Comparison of ENCODE assay signal across 34 cellular contexts in genomic region chr12:130519-130918, GRCh38.
DNase-seq lines count a peak whose midpoint lies in the region; ATAC-seq, FAIRE-seq and TF ChIP-seq lines count a peak whose summit lies in the region.
"Had no signal": no experiment of that assay in that cellular context is flagged by ENCODE, and none has a peak within 500 bp of the region (broad histone marks: within the 10 kb centered on the region; RNA-seq: fewer than 3 reads in every experiment).

No MANE protein-coding gene starts in this region.

- no peak overlapping the region for H3K27ac ChIP-seq in kidney (ENCODE audit: low read depth in 2 of 2, low read length in 2 of 2)
- H3K27ac ChIP-seq in mesenchymal stem cell (ENCODE audit: low read length, poor library complexity, severe bottlenecking), result no peak overlapping the region
- H3K27ac ChIP-seq in neuronal stem cell (replicated peaks; ENCODE audit: low read length), result peak overlapping the region; percentile 16
- no peak overlapping the region for H3K27ac ChIP-seq in osteoblast (ENCODE audit: low read depth, low read length)
- H3K27ac ChIP-seq: 22Rv1; BLaER1; BLaER1 treated with 17β-estradiol and CSF1 and Interleukin-3, amounts not matched to agents 10 nM and 100 nM; C4-2B had no signal

- H3K23ac ChIP-seq in mesenchymal stem cell (ENCODE audit: low read length in 2 of 2) (no peak overlapping the region), neuronal stem cell (ENCODE audit: low read depth, low read length, poor library complexity) (peak overlapping the region; percentile 75)

- DNase-seq in kidney (peak; percentile 68), mesenchymal stem cell (no peak), neuronal stem cell (ENCODE audit: low spot score) (no peak), osteoblast (ENCODE audit: insufficient read length, low spot score, missing footprints) (peak; percentile 54), AML-193 (lab: John Stamatoyannopoulos, UW) (no peak), sciatic nerve (ENCODE audit: low spot score) (no peak), MV-4-11 (lab: John Stamatoyannopoulos, UW) (no peak), kidney glomerular epithelial cell (lab: John Stamatoyannopoulos, UW) (no peak)
- DNase-seq: 8988T; ACHN; BE2C; C1 segment of cervical spinal cord; Caco-2; Calu3; CD4-positive, alpha-beta memory T cell; CD4-positive, alpha-beta T cell; CD4-positive, CD25-positive, alpha-beta regulatory T cell; CD8-positive, alpha-beta memory T cell; CD8-positive, alpha-beta T cell; COR-L47; DMS 273 treated with DMSO at 0.1 percent for 48 hours; DMS153; DMS53; DMS79; DMS79 treated with DMSO at 0.1 percent for 48 hours; DND-41; EL had no signal

- H3K4me2 ChIP-seq in mesenchymal stem cell (ENCODE audit: low read length, poor library complexity, severe bottlenecking) (no peak overlapping the region), neuronal stem cell (ENCODE audit: insufficient read depth, low read length, poor library complexity, severe bottlenecking) (no peak overlapping the region), osteoblast (ENCODE audit: insufficient read depth, low read length) (no peak overlapping the region)
- H3K4me2 ChIP-seq: A549; BLaER1; BLaER1 treated with 17β-estradiol and CSF1 and Interleukin-3, amounts not matched to agents 10 nM and 100 nM had no signal

- H3K27me3 ChIP-seq in mesenchymal stem cell (ENCODE audit: control insufficient read depth in 1 of 2, insufficient read depth in 1 of 2, low read length in 2 of 2) (peaks cover 24 to 78% of the 10 kb centered on the region in 2 experiments), neuronal stem cell (ENCODE audit: control insufficient read depth in 3 of 3, insufficient read depth in 3 of 3, low read depth in 1 of 3, low read length in 3 of 3) (peaks cover 0 to 36% (median 0%) of the 10 kb centered on the region in 3 experiments), osteoblast (ENCODE audit: insufficient read depth, low read length) (peaks cover 17% of the 10 kb centered on the region)
- H3K27me3 ChIP-seq: BE2C; BLaER1; BLaER1 treated with 17β-estradiol and CSF1 and Interleukin-3, amounts not matched to agents 10 nM and 100 nM had no signal

- H3K14ac ChIP-seq in mesenchymal stem cell (ENCODE audit: low read length in 2 of 2) (no peak overlapping the region), neuronal stem cell (ENCODE audit: low read length) (peak overlapping the region; percentile 91)

- H2AFZ ChIP-seq in mesenchymal stem cell (ENCODE audit: low read depth, low read length) (no peak overlapping the region), neuronal stem cell (ENCODE audit: low read length) (no peak overlapping the region), osteoblast (ENCODE audit: low read length) (no peak overlapping the region)

- no peaks in the 10 kb centered on the region for H4K20me1 ChIP-seq in osteoblast (ENCODE audit: insufficient read depth, low read length)
- H4K20me1 ChIP-seq: BLaER1; BLaER1 treated with 17β-estradiol and CSF1 and Interleukin-3, amounts not matched to agents 10 nM and 100 nM had no signal

- H3K4me1 ChIP-seq in kidney (ENCODE audit: control insufficient read depth in 1 of 2, insufficient read depth in 1 of 2, low read depth in 1 of 2, low read length in 2 of 2) (peaks cover 6 to 9% of the 10 kb centered on the region in 2 donors), mesenchymal stem cell (ENCODE audit: control insufficient read depth, insufficient read depth, low read depth, low read length) (peaks cover 10% of the 10 kb centered on the region), neuronal stem cell (ENCODE audit: control insufficient read depth in 2 of 2, insufficient read depth in 1 of 2, low read depth in 1 of 2, low read length in 2 of 2) (peaks cover 0 to 11% of the 10 kb centered on the region in 2 donors), osteoblast (ENCODE audit: insufficient read depth, low read length) (no peaks in the 10 kb centered on the region)
- H3K4me1 ChIP-seq: BE2C had no signal

- TF ChIP-seq CTCF in kidney (IDR thresholded peaks at IDR 0.05; ENCODE audit: borderline replicate concordance, extremely low read depth, insufficient read depth) (no peak), osteoblast (IDR thresholded peaks at IDR 0.05; ENCODE audit: extremely low read depth, low read depth, low read length) (no peak)

- intact Hi-C loops in kidney (cut with DNase I), result no loop called here
- intact Hi-C loops in sciatic nerve (cut with DNase I), result no loop called here

- H3K18ac ChIP-seq in mesenchymal stem cell (ENCODE audit: low read depth in 1 of 2, low read length in 2 of 2) (no peak overlapping the region), neuronal stem cell (ENCODE audit: low read length) (peak overlapping the region; percentile 88)

- H2BK120ac ChIP-seq in mesenchymal stem cell (ENCODE audit: low read depth, low read length), result no peak overlapping the region
- H2BK120ac ChIP-seq in neuronal stem cell (ENCODE audit: low read depth, low read length), result peak overlapping the region; percentile 56

- 83% methylated on average over 5 of the region's 5 CpGs for WGBS in mesenchymal stem cell
- WGBS in neuronal stem cell (ENCODE audit: extremely low coverage in 2 of 2, insufficient read length in 2 of 2, insufficient replicate concordance in 1 of 2), 2 donors, result no CpG with 5 or more reads among the region's 5 CpGs

- FAIRE-seq in kidney (lab: Jason Lieb, UNC), result no peak
- FAIRE-seq: A204.1, A549, D721Med had no signal

- H2BK12ac ChIP-seq in mesenchymal stem cell (ENCODE audit: low read length in 2 of 2) (no peak overlapping the region), neuronal stem cell (ENCODE audit: low read length) (peak overlapping the region; percentile 87)

- H3K79me1 ChIP-seq in mesenchymal stem cell (replicated peaks; ENCODE audit: low read length, poor library complexity, severe bottlenecking), result no peaks in the 10 kb centered on the region
- no peaks in the 10 kb centered on the region for H3K79me1 ChIP-seq in neuronal stem cell (ENCODE audit: low read depth, low read length)

- H3K4ac ChIP-seq in mesenchymal stem cell (ENCODE audit: low read depth in 1 of 2, low read length in 2 of 2) (peak overlapping the region in 1 of 2 experiments; percentile 24), neuronal stem cell (ENCODE audit: low read length) (peak overlapping the region; percentile 13)

- H3K4me3 ChIP-seq in kidney (ENCODE audit: low read length in 2 of 2), result no peak overlapping the region
- H3K4me3 ChIP-seq in mesenchymal stem cell (ENCODE audit: insufficient read depth in 1 of 2, low read depth in 1 of 2, low read length in 2 of 2), result no peak overlapping the region
- H3K4me3 ChIP-seq in neuronal stem cell (ENCODE audit: low read length in 2 of 2), result peak overlapping the region in 1 of 2 donors; percentile 9
- H3K4me3 ChIP-seq in osteoblast (ENCODE audit: insufficient read depth, low read length), result no peak overlapping the region
- H3K4me3 ChIP-seq: A549; BLaER1; BLaER1 treated with 17β-estradiol and CSF1 and Interleukin-3, amounts not matched to agents 10 nM and 100 nM had no signal

- no peak for ATAC-seq in sciatic nerve
- ATAC-seq: A549; CD8-positive, alpha-beta T cell had no signal

- H3K9ac ChIP-seq in kidney (ENCODE audit: low read length in 2 of 2) (no peak overlapping the region), mesenchymal stem cell (ENCODE audit: low read length) (no peak overlapping the region), neuronal stem cell (ENCODE audit: low read depth, low read length, poor library complexity) (peak overlapping the region; percentile 10)
- H3K9ac ChIP-seq: BLaER1; BLaER1 treated with 17β-estradiol and CSF1 and Interleukin-3, amounts not matched to agents 10 nM and 100 nM had no signal

- H2AK5ac ChIP-seq in mesenchymal stem cell (ENCODE audit: low read length, severe bottlenecking) (no peak overlapping the region), neuronal stem cell (ENCODE audit: low read depth, low read length) (peak overlapping the region; percentile 90)

- no peak overlapping the region for H2BK5ac ChIP-seq in mesenchymal stem cell (ENCODE audit: low read depth, low read length, poor library complexity, severe bottlenecking)
- H2BK5ac ChIP-seq in neuronal stem cell (ENCODE audit: low read length), result no peak overlapping the region

- no peaks in the 10 kb centered on the region for H3K79me2 ChIP-seq in osteoblast (ENCODE audit: insufficient read depth, low read length)

- no peak overlapping the region for H2BK15ac ChIP-seq in mesenchymal stem cell (ENCODE audit: low read depth, poor library complexity, severe bottlenecking)
- H2BK15ac ChIP-seq in neuronal stem cell (ENCODE audit: low read length), result peak overlapping the region; percentile 2

- H4K8ac ChIP-seq in mesenchymal stem cell (ENCODE audit: low read length) (no peak overlapping the region), neuronal stem cell (ENCODE audit: low read depth, low read length) (no peak overlapping the region)

- peak overlapping the region; percentile 28 for H4K91ac ChIP-seq in mesenchymal stem cell (ENCODE audit: low read length)
- peak overlapping the region; percentile 62 for H4K91ac ChIP-seq in neuronal stem cell (ENCODE audit: low read depth, low read length, poor library complexity)

- H3K36me3 ChIP-seq in kidney (ENCODE audit: control insufficient read depth in 1 of 2, insufficient read depth in 2 of 2, low read length in 2 of 2) (no peaks in the 10 kb centered on the region), mesenchymal stem cell (ENCODE audit: control insufficient read depth in 1 of 2, insufficient read depth in 2 of 2, low read depth in 1 of 2, low read length in 2 of 2) (no peaks in the 10 kb centered on the region), neuronal stem cell (replicated peaks in 1 of 2; ENCODE audit: control insufficient read depth in 2 of 2, insufficient read depth in 2 of 2, low read length in 2 of 2) (no peaks in the 10 kb centered on the region), osteoblast (ENCODE audit: insufficient read depth, low read length) (no peaks in the 10 kb centered on the region)
- H3K36me3 ChIP-seq: BE2C; BLaER1; BLaER1 treated with 17β-estradiol and CSF1 and Interleukin-3, amounts not matched to agents 10 nM and 100 nM had no signal

- H3K9me3 ChIP-seq in kidney (ENCODE audit: control insufficient read depth in 1 of 2, low read length in 2 of 2), result no peaks in the 10 kb centered on the region
- no peaks in the 10 kb centered on the region for H3K9me3 ChIP-seq in mesenchymal stem cell (ENCODE audit: control insufficient read depth, low read length)
- no peaks in the 10 kb centered on the region for H3K9me3 ChIP-seq in neuronal stem cell (replicated peaks in 1 of 2; ENCODE audit: control insufficient read depth in 2 of 2, insufficient read depth in 1 of 2, low read depth in 1 of 2, low read length in 2 of 2)
- no peaks in the 10 kb centered on the region for H3K9me3 ChIP-seq in osteoblast (ENCODE audit: low read depth, low read length)
- H3K9me3 ChIP-seq: A549; BE2C; BLaER1; BLaER1 treated with 17β-estradiol and CSF1 and Interleukin-3, amounts not matched to agents 10 nM and 100 nM; Caco-2 had no signal

Comparison
In these comparisons a context has a peak if more than half of its experiments do, and no peak if none do; other contexts are left out.
1. DNase-seq: peak in kidney (single experiment) and osteoblast (single experiment); none in mesenchymal stem cell (single experiment), neuronal stem cell (single experiment), AML-193 (0 of 2), sciatic nerve (single experiment), MV-4-11 (single experiment) and kidney glomerular epithelial cell (single experiment).